14 cellular contexts compared by ENCODE assay signal in the genomic region with DNA sequence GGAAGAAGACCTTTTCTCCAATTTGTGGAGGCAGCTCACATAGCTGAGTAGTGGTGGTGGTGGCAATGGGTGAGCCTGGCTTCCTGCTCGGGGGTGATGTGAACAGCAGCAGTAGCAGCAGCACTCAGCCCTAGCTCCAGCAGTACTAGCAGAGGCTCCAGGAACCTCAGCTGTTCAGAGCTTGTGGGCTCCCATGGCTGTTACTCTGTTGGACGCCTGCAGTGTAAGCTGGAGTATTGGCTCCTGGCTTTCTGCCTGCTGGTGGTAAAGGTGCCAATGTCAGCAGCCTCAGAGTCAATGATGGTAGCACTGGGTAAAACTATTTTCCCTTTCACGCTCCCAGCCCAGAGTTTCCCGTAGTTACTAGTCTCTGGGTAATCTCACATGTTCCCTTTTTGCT. TPM values are rescaled to one million over a fixed set of nuclear protein-coding genes. Genes with fewer than 3 reads are reported as not detected.
DNase-seq lines count a peak whose midpoint lies in the region; ATAC-seq and TF ChIP-seq lines count a peak whose summit lies in the region.
"Had no signal": no experiment of that assay in that cellular context is flagged by ENCODE, and none has a peak within 500 bp of the region (broad histone marks: within the 10 kb centered on the region; RNA-seq: fewer than 3 reads in every experiment).

No MANE protein-coding gene starts in this region.

- peaks cover 38% of the 10 kb centered on the region for H3K4me1 Mint-ChIP-seq in activated CD8-positive, alpha-beta memory T cell treated with anti-CD3 and anti-CD28 coated beads, Interleukin-2, amount 10 ng/mL, durations not matched to agents 7 days and 5 days
- peaks cover 18% of the 10 kb centered on the region for H3K4me1 Mint-ChIP-seq in stimulated activated memory B cell treated with anti-CD40 and anti-IgM and Interleukin-4, amounts not matched to agents 10 μg/mL and 1 μg/mL and 100 μg/mL, for 72 hours

- intact Hi-C loops in right cardiac atrium (cut with DNase I): no loop called here
- intact Hi-C loops in thyroid gland (cut with DNase I): loop anchor here (10.0 kb wide), 1 partner anchor 60 kb away; the partner anchor contains the start of gene PTPN2
- intact Hi-C loops in sigmoid colon (cut with DNase I): loop anchor here (5.0 to 10.0 kb wide), 3 partner anchors 540 to 1092 kb away; partner anchors contain the start of genes CHMP1B, FAM210A, PRELID3A and RNMT

- peak; percentile 46 for DNase-seq in activated CD8-positive, alpha-beta memory T cell treated with anti-CD3 and anti-CD28 coated beads, Interleukin-2, amount 10 ng/mL, durations not matched to agents 7 days and 5 days
- DNase-seq in activated CD8-positive, alpha-beta memory T cell treated with anti-CD3 and anti-CD28 coated beads, Interleukin-2, amount 50 U/mL, for 48 hours: no peak
- DNase-seq in adipocyte (ENCODE audit: low read depth) (peak; percentile 14), right cardiac atrium (peak; percentile 47 to 79 (median 75)), thyroid gland (peak; percentile 81 to 87), NAMALWA (ENCODE audit: low spot score) (no peak), sigmoid colon (no peak)
- DNase-seq: natural killer cell, NCI-H1436, PC-9 had no signal

- H3K36me3 ChIP-seq in adipocyte (ENCODE audit: control insufficient read depth, insufficient read depth, low read length, severe bottlenecking): no peaks in the 10 kb centered on the region
- no peaks in the 10 kb centered on the region for H3K36me3 ChIP-seq in thyroid gland
- no peaks in the 10 kb centered on the region for H3K36me3 ChIP-seq in sigmoid colon

- WGBS in right cardiac atrium: 37% methylated on average over 4 of the region's 4 CpGs
- 25 to 26% methylated on average over 4 of the region's 4 CpGs for WGBS in thyroid gland, 2 donors
- 26 to 61% methylated on average over 4 of the region's 4 CpGs for WGBS in sigmoid colon, 2 donors

- H3K9me3 ChIP-seq in adipocyte (ENCODE audit: control insufficient read depth, low read length): no peaks in the 10 kb centered on the region
- no peaks in the 10 kb centered on the region for H3K9me3 ChIP-seq in right cardiac atrium (ENCODE audit: control insufficient read depth, low read length)
- no peaks in the 10 kb centered on the region for H3K9me3 ChIP-seq in thyroid gland
- no peaks in the 10 kb centered on the region for H3K9me3 ChIP-seq in sigmoid colon

- TF ChIP-seq EP300 in sigmoid colon (IDR thresholded peaks at IDR 0.05): no peak

- H3K27ac ChIP-seq in right cardiac atrium (ENCODE audit: low read length) (no peak overlapping the region), thyroid gland (no peak overlapping the region), sigmoid colon (peak overlapping the region in 1 of 4 donors; percentile 13)
- H3K27ac ChIP-seq: PC-9 had no signal

- H3K4me3 Mint-ChIP-seq in activated CD8-positive, alpha-beta memory T cell treated with anti-CD3 and anti-CD28 coated beads, Interleukin-2, amount 10 ng/mL, durations not matched to agents 7 days and 5 days: no peak overlapping the region
- H3K4me3 Mint-ChIP-seq in stimulated activated memory B cell treated with anti-CD40 and anti-IgM and Interleukin-4, amounts not matched to agents 10 μg/mL and 1 μg/mL and 100 μg/mL, for 72 hours: no peak overlapping the region
- H3K4me3 Mint-ChIP-seq: natural killer cell, WTC11 had no signal

- peak overlapping the region; percentile 26 for H3K4me3 ChIP-seq in adipocyte (ENCODE audit: low read length)
- no peak overlapping the region for H3K4me3 ChIP-seq in right cardiac atrium (ENCODE audit: low read length)
- no peak overlapping the region for H3K4me3 ChIP-seq in thyroid gland (replicated peaks in 1 of 3)
- no peak overlapping the region for H3K4me3 ChIP-seq in sigmoid colon
- H3K4me3 ChIP-seq: PC-9 had no signal

- peaks cover 24% of the 10 kb centered on the region for H3K4me1 ChIP-seq in adipocyte (ENCODE audit: control insufficient read depth, insufficient read depth, low read length)
- H3K4me1 ChIP-seq in right cardiac atrium (ENCODE audit: control insufficient read depth, insufficient read depth, low read length): no peaks in the 10 kb centered on the region
- peaks cover 12 to 20% of the 10 kb centered on the region in 2 donors for H3K4me1 ChIP-seq in thyroid gland
- H3K4me1 ChIP-seq in sigmoid colon: peaks cover 0 to 24% (median 14%) of the 10 kb centered on the region in 4 donors

- no peak for TF ChIP-seq POLR2A in thyroid gland (IDR thresholded peaks at IDR 0.05)
- no peak for TF ChIP-seq POLR2A in sigmoid colon (IDR thresholded peaks at IDR 0.05)

- CTCF ChIA-PET in activated CD8-positive, alpha-beta memory T cell treated with anti-CD3 and anti-CD28 coated beads, Interleukin-2, amount 10 ng/mL, durations not matched to agents 7 days and 5 days (lab: Charles Lee): interaction anchor here (0.8 to 2.5 kb wide), 5 partner anchors 9 to 215 kb away, joined by 3 to 18 read pairs (median 4); no protein-coding TSS in a partner anchor

- no peaks in the 10 kb centered on the region for H3K9me3 Mint-ChIP-seq in activated CD8-positive, alpha-beta memory T cell treated with anti-CD3 and anti-CD28 coated beads, Interleukin-2, amount 10 ng/mL, durations not matched to agents 7 days and 5 days (ENCODE audit: low read depth)
- no peaks in the 10 kb centered on the region for H3K9me3 Mint-ChIP-seq in stimulated activated memory B cell treated with anti-CD40 and anti-IgM and Interleukin-4, amounts not matched to agents 10 μg/mL and 1 μg/mL and 100 μg/mL, for 72 hours
- H3K9me3 Mint-ChIP-seq: natural killer cell, type B pancreatic cell, WTC11 had no signal

- TF ChIP-seq CTCF in thyroid gland (IDR thresholded peaks at IDR 0.05): no peak
- no peak for TF ChIP-seq CTCF in sigmoid colon (IDR thresholded peaks at IDR 0.05)

- peaks cover 2% of the 10 kb centered on the region for H3K27me3 Mint-ChIP-seq in activated CD8-positive, alpha-beta memory T cell treated with anti-CD3 and anti-CD28 coated beads, Interleukin-2, amount 10 ng/mL, durations not matched to agents 7 days and 5 days
- H3K27me3 Mint-ChIP-seq in stimulated activated memory B cell treated with anti-CD40 and anti-IgM and Interleukin-4, amounts not matched to agents 10 μg/mL and 1 μg/mL and 100 μg/mL, for 72 hours: no peaks in the 10 kb centered on the region
- H3K27me3 Mint-ChIP-seq: type B pancreatic cell had no signal

- H3K9ac ChIP-seq in adipocyte (ENCODE audit: low read length): peak overlapping the region; percentile 32

- H3K27ac Mint-ChIP-seq in activated CD8-positive, alpha-beta memory T cell treated with anti-CD3 and anti-CD28 coated beads, Interleukin-2, amount 10 ng/mL, durations not matched to agents 7 days and 5 days: no peak overlapping the region
- H3K27ac Mint-ChIP-seq in stimulated activated memory B cell treated with anti-CD40 and anti-IgM and Interleukin-4, amounts not matched to agents 10 μg/mL and 1 μg/mL and 100 μg/mL, for 72 hours: no peak overlapping the region
- H3K27ac Mint-ChIP-seq: natural killer cell, type B pancreatic cell, WTC11 had no signal

- H3K27me3 ChIP-seq in adipocyte (replicated peaks; ENCODE audit: control insufficient read depth, insufficient read depth, low read length) (no peaks in the 10 kb centered on the region), right cardiac atrium (ENCODE audit: control insufficient read depth, insufficient read depth) (no peaks in the 10 kb centered on the region), thyroid gland (no peaks in the 10 kb centered on the region), sigmoid colon (no peaks in the 10 kb centered on the region)

- no peak for ATAC-seq in activated CD8-positive, alpha-beta memory T cell treated with anti-CD3 and anti-CD28 coated beads, Interleukin-2, amount 10 ng/mL, durations not matched to agents 7 days and 5 days
- ATAC-seq in right cardiac atrium: no peak
- no peak for ATAC-seq in stimulated activated memory B cell treated with anti-CD40 and anti-IgM and Interleukin-4, amounts not matched to agents 10 μg/mL and 1 μg/mL and 100 μg/mL, for 72 hours
- ATAC-seq: HCT116, natural killer cell, WTC11 had no signal

- H3K36me3 Mint-ChIP-seq in activated CD8-positive, alpha-beta memory T cell treated with anti-CD3 and anti-CD28 coated beads, Interleukin-2, amount 10 ng/mL, durations not matched to agents 7 days and 5 days: peaks cover 7% of the 10 kb centered on the region
- peaks cover 2% of the 10 kb centered on the region for H3K36me3 Mint-ChIP-seq in stimulated activated memory B cell treated with anti-CD40 and anti-IgM and Interleukin-4, amounts not matched to agents 10 μg/mL and 1 μg/mL and 100 μg/mL, for 72 hours
- H3K36me3 Mint-ChIP-seq: natural killer cell, type B pancreatic cell had no signal

RNA-seq across cellular contexts. Expression of gene SEH1L, which starts 3.1 kb away (rescaled TPM):
- 10 to 100 TPM; 50.9 to 66.7 TPM for total RNA-seq in activated CD8-positive, alpha-beta memory T cell treated with anti-CD3 and anti-CD28 coated beads, Interleukin-2, amount 10 ng/mL, durations not matched to agents 7 days and 5 days
- total RNA-seq in right cardiac atrium: 10 to 100 TPM; 16.1 to 25.0 (median 18.5) TPM
- polyA plus RNA-seq in right cardiac atrium: 11.6 TPM
- 10 to 100 TPM; 26.8 to 48.6 (median 34.9) TPM for total RNA-seq in thyroid gland
- 10 to 100 TPM; 15.3 to 38.1 (median 20.3) TPM for total RNA-seq in sigmoid colon
- 10 to 100 TPM; 16.2 to 18.8 (median 16.2) TPM for polyA plus RNA-seq in sigmoid colon

RNA-seq across cellular contexts. Expression of gene CEP192, which starts 46.4 kb away (rescaled TPM):
- 10 to 100 TPM; 36.6 to 57.4 TPM for total RNA-seq in activated CD8-positive, alpha-beta memory T cell treated with anti-CD3 and anti-CD28 coated beads, Interleukin-2, amount 10 ng/mL, durations not matched to agents 7 days and 5 days
- total RNA-seq in right cardiac atrium (10 to 100 TPM; 26.7 to 33.5 (median 30.4) TPM), thyroid gland (10 to 100 TPM; 23.8 to 36.0 (median 32.2) TPM), sigmoid colon (10 to 100 TPM; 19.8 to 30.4 (median 25.4) TPM)
- polyA plus RNA-seq in right cardiac atrium (8.2 TPM), sigmoid colon (10 to 100 TPM in 2 of 3 donors, 1 to 10 TPM in 1; 4.6 to 13.8 (median 12.6) TPM)

Comparison
In these comparisons a context has a peak if more than half of its experiments do, and no peak if none do; other contexts are left out.
1. DNase-seq: peak in activated CD8-positive, alpha-beta memory T cell treated with anti-CD3 and anti-CD28 coated beads, Interleukin-2, amount 10 ng/mL, durations not matched to agents 7 days and 5 days (single experiment), adipocyte (single experiment), right cardiac atrium (3 of 3) and thyroid gland (2 of 2); none in activated CD8-positive, alpha-beta memory T cell treated with anti-CD3 and anti-CD28 coated beads, Interleukin-2, amount 50 U/mL, for 48 hours (single experiment), NAMALWA (single experiment) and sigmoid colon (single experiment).
2. intact Hi-C loops: an anchor here in thyroid gland (10.0 kb wide) and sigmoid colon (5.0 to 10.0 kb wide); none called in right cardiac atrium.